9 cellular contexts compared by ENCODE assay signal in genomic region chr11:96091476-96091875, GRCh38.
DNase-seq lines count a peak whose midpoint lies in the region; ATAC-seq and TF ChIP-seq lines count a peak whose summit lies in the region.
"Had no signal": no experiment of that assay in that cellular context is flagged by ENCODE, and none has a peak within 500 bp of the region (broad histone marks: within the 10 kb centered on the region; RNA-seq: fewer than 3 reads in every experiment).

No MANE protein-coding gene starts in this region.

- H3K4me3 ChIP-seq in fibroblast of the aortic adventitia (ENCODE audit: low read depth, low read length) (no peak overlapping the region), tibial artery (no peak overlapping the region), H7 (ENCODE audit: insufficient read depth, low read depth, low read length) (no peak overlapping the region)

- H3K27me3 Mint-ChIP-seq in CD4-positive, alpha-beta T cell: no peaks in the 10 kb centered on the region

- intact Hi-C loops in CD4-positive, alpha-beta T cell (cut with DNase I, micrococcal nuclease): no loop called here
- intact Hi-C loops in tibial artery (cut with DNase I; ENCODE audit: low total_unique reads): no loop called here

- CTCF ChIA-PET in CD4-positive, alpha-beta T cell (lab: Charles Lee): interaction anchor here (0.6 to 3.8 kb wide), 9 partner anchors 11 to 303 kb away, joined by 3 to 33 read pairs (median 4); partner anchors contain the start of gene MAML2

- H3K9me3 ChIP-seq in CD4-positive, alpha-beta T cell (ENCODE audit: control insufficient read depth, low read length): no peaks in the 10 kb centered on the region
- no peaks in the 10 kb centered on the region for H3K9me3 ChIP-seq in tibial artery

- peak; percentile 91 for ATAC-seq in CD4-positive, alpha-beta T cell (ENCODE audit: poor library complexity)
- peak; percentile 66 for ATAC-seq in GM18498 (IDR thresholded peaks at IDR 0.05; ENCODE audit: unreplicated experiment)

- peak in 2 of 10 experiments; percentile 5 to 14 for DNase-seq in CD4-positive, alpha-beta T cell
- peak; percentile 35 for DNase-seq in NCI-H69 (lab: John Stamatoyannopoulos, UW)
- peak; percentile 28 for DNase-seq in fibroblast of the aortic adventitia (ENCODE audit: low read depth)
- no peak for DNase-seq in tibial artery
- DNase-seq in SIG-M5 (lab: John Stamatoyannopoulos, UW): no peak
- DNase-seq in H7: no peak
- no peak for DNase-seq in iPS-NIHi7 (ENCODE audit: extremely low spot score)
- DNase-seq: NCI-H2227 treated with DMSO at 0.1 percent for 48 hours had no signal

- H3K4me1 ChIP-seq in tibial artery: peaks cover 0 to 59% (median 27%) of the 10 kb centered on the region in 4 donors

- H3K4me1 Mint-ChIP-seq in CD4-positive, alpha-beta T cell (ENCODE audit: low read depth): peaks cover 64% of the 10 kb centered on the region

- peaks cover 68% of the 10 kb centered on the region for H3K36me3 Mint-ChIP-seq in CD4-positive, alpha-beta T cell (ENCODE audit: low read depth)

- H3K36me3 ChIP-seq in tibial artery: peaks cover 0 to 16% (median 12%) of the 10 kb centered on the region in 3 donors
- H3K36me3 ChIP-seq in H7 (replicated peaks; ENCODE audit: control insufficient read depth, insufficient read depth, low read length): no peaks in the 10 kb centered on the region

- H3K27me3 ChIP-seq in CD4-positive, alpha-beta T cell (ENCODE audit: control insufficient read depth, insufficient read depth, low read length): no peaks in the 10 kb centered on the region
- no peaks in the 10 kb centered on the region for H3K27me3 ChIP-seq in tibial artery
- no peaks in the 10 kb centered on the region for H3K27me3 ChIP-seq in H7 (ENCODE audit: control insufficient read depth, insufficient read depth, low read length)

- TF ChIP-seq CTCF in CD4-positive, alpha-beta T cell (IDR thresholded peaks at IDR 0.05): peak; percentile 35
- TF ChIP-seq CTCF in fibroblast of the aortic adventitia (IDR thresholded peaks at IDR 0.05; ENCODE audit: insufficient read depth, low read length) (peak; percentile 17), tibial artery (IDR thresholded peaks at IDR 0.05) (no peak)

- POLR2A ChIA-PET in CD4-positive, alpha-beta T cell (lab: Charles Lee): interaction anchor here (1.0 to 1.3 kb wide), 3 partner anchors 75 to 252 kb away, joined by 3 to 10 read pairs (median 3); partner anchors contain the start of gene MAML2

- no peaks in the 10 kb centered on the region for H3K9me3 Mint-ChIP-seq in CD4-positive, alpha-beta T cell

- H3K27ac Mint-ChIP-seq in CD4-positive, alpha-beta T cell: peak overlapping the region; percentile 21

- H3K27ac ChIP-seq in CD4-positive, alpha-beta T cell (ENCODE audit: low read depth, low read length): no peak overlapping the region
- peak overlapping the region in 1 of 2 donors; percentile 46 for H3K27ac ChIP-seq in tibial artery

- no peak overlapping the region for H3K4me3 Mint-ChIP-seq in CD4-positive, alpha-beta T cell

Comparison
In these comparisons a context has a peak if more than half of its experiments do, and no peak if none do; other contexts are left out.
1. DNase-seq: peak in NCI-H69 (single experiment) and fibroblast of the aortic adventitia (single experiment); none in tibial artery (0 of 2), SIG-M5 (single experiment), H7 (single experiment) and iPS-NIHi7 (single experiment).
2. CTCF ChIP-seq: peak in CD4-positive, alpha-beta T cell (single experiment) and fibroblast of the aortic adventitia (single experiment); none in tibial artery (0 of 2).